Comparison of ENCODE assay signal across 8 cellular contexts in the genomic region with DNA sequence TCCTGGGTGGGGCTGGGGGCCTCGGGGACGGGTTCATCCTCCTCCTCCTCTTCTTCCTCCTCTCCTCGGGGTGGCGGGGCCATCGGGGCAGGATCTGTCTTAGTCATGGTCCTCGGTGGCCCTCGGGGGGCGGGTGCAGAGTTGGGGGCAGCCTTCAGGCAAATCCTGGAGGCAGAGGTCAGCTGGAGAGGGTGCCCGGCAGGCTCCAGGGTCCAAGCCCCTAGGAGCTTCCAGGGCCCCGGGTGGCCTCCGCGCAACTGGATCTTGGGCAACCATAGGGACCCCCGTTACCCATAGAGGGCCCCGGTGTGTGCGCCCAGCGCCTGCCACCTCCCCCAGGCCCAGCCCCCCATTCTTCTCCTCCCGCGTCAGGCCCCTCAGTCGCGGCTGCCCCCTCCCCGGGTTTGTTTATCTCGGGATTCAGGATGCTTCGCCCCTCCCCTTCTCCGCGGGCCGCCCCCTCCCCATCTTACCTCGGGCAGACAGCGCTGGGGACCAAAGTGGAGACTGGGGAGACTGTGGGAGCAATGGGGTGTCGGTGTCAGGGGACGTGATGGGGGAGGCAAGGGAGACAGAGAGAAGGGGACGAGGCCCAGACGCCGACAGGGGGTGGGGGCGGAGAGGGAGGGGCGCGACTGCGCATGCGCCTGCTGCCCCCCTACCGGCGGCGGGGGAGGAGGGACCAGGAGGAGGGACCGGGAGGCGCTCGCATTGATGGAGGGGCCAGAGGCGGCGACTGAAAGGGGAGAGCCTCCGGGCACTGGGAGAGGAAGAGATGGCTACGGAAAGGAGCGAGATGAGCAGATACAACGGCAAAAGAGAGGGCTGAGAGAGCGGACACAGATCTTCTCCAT. TPM values are rescaled to one million over a fixed set of nuclear protein-coding genes. Genes with fewer than 3 reads are reported as not detected.
A peak's percentile ranks its signal among the peaks of the same experiment; 100 is the strongest.
DNase-seq lines count a peak whose midpoint lies in the region; ATAC-seq, FAIRE-seq and TF ChIP-seq lines count a peak whose summit lies in the region.

A gene with protein sequence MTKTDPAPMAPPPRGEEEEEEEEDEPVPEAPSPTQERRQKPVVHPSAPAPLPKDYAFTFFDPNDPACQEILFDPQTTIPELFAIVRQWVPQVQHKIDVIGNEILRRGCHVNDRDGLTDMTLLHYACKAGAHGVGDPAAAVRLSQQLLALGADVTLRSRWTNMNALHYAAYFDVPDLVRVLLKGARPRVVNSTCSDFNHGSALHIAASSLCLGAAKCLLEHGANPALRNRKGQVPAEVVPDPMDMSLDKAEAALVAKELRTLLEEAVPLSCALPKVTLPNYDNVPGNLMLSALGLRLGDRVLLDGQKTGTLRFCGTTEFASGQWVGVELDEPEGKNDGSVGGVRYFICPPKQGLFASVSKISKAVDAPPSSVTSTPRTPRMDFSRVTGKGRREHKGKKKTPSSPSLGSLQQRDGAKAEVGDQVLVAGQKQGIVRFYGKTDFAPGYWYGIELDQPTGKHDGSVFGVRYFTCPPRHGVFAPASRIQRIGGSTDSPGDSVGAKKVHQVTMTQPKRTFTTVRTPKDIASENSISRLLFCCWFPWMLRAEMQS (minus strand): TSS at position 623 of the 854 bp plus-strand sequence. CDS start 516 bp downstream, at position 107.

- H3K36me3 Mint-ChIP-seq in activated T-cell treated with anti-CD3 and anti-CD28 coated beads, Interleukin-2, amount 50 U/mL, for 4 hours (ENCODE audit: insufficient read depth): peaks cover 14% of the 10 kb centered on the region

- no peak for FAIRE-seq in D721Med (lab: Jason Lieb, UNC)

- H3K4me3 Mint-ChIP-seq in activated T-cell treated with anti-CD3 and anti-CD28 coated beads, Interleukin-2, amount 50 U/mL, for 4 hours: peak within 1 kb of the TSS; percentile 31
- peak within 1 kb of the TSS; percentile 42 to 76 for H3K4me3 Mint-ChIP-seq in stimulated activated naive CD8-positive, alpha-beta T cell treated with anti-CD3 and anti-CD28 coated beads, Interleukin-15, amount 100 ng/mL, for 72 hours

- H3K4me1 Mint-ChIP-seq in activated T-cell treated with anti-CD3 and anti-CD28 coated beads, Interleukin-2, amount 50 U/mL, for 4 hours (ENCODE audit: low read depth): peaks cover 25% of the 10 kb centered on the region
- peaks cover 37% of the 10 kb centered on the region for H3K4me1 Mint-ChIP-seq in stimulated activated naive CD8-positive, alpha-beta T cell treated with anti-CD3 and anti-CD28 coated beads, Interleukin-15, amount 100 ng/mL, for 72 hours

- TF ChIP-seq CTCF in D721Med (IDR thresholded peaks at IDR 0.05; ENCODE audit: insufficient read depth, missing control alignments): no peak
- no peak for TF ChIP-seq CTCF in fibroblast of pulmonary artery (IDR thresholded peaks at IDR 0.05; ENCODE audit: low read length, missing control alignments)

- H3K4me3 ChIP-seq in fibroblast of pulmonary artery (replicated peaks; ENCODE audit: low read depth, low read length): peak within 1 kb of the TSS; percentile 87

- H3K27me3 Mint-ChIP-seq in activated T-cell treated with anti-CD3 and anti-CD28 coated beads, Interleukin-2, amount 50 U/mL, for 4 hours (ENCODE audit: low read depth): peaks cover 2% of the 10 kb centered on the region
- no peaks in the 10 kb centered on the region for H3K27me3 Mint-ChIP-seq in stimulated activated naive CD8-positive, alpha-beta T cell treated with anti-CD3 and anti-CD28 coated beads, Interleukin-15, amount 100 ng/mL, for 72 hours

- peak within 1 kb of the TSS in 1 of 2 donors; percentile 71 for H3K27ac Mint-ChIP-seq in stimulated activated naive CD8-positive, alpha-beta T cell treated with anti-CD3 and anti-CD28 coated beads, Interleukin-15, amount 100 ng/mL, for 72 hours

- no peaks in the 10 kb centered on the region for H3K9me3 Mint-ChIP-seq in activated T-cell treated with anti-CD3 and anti-CD28 coated beads, Interleukin-2, amount 50 U/mL, for 4 hours
- no peaks in the 10 kb centered on the region for H3K9me3 Mint-ChIP-seq in stimulated activated naive CD8-positive, alpha-beta T cell treated with anti-CD3 and anti-CD28 coated beads, Interleukin-15, amount 100 ng/mL, for 72 hours

- DNase-seq in D721Med (ENCODE audit: insufficient read length, low spot score) (peak; percentile 98), NCI-H1694 treated with DMSO at 0.1 percent for 48 hours (lab: John Stamatoyannopoulos, UW) (peak; percentile 50), fibroblast of pulmonary artery (ENCODE audit: low read depth) (peak; percentile 74), myocyte (ENCODE audit: low read depth) (peak; percentile 70)
- peak; percentile 53 for DNase-seq in activated T-cell treated with anti-CD3 and anti-CD28 coated beads, Interleukin-2, amount 50 U/mL, for 4 hours
- DNase-seq in stimulated activated naive CD8-positive, alpha-beta T cell treated with anti-CD3 and anti-CD28 coated beads, Interleukin-15, amount 100 ng/mL, for 72 hours: peak in 1 of 2 donors; percentile 33

- peak; percentile 73 to 78 for ATAC-seq in activated T-cell treated with anti-CD3 and anti-CD28 coated beads, Interleukin-2, amount 50 U/mL, for 4 hours
- peak; percentile 28 for ATAC-seq in stimulated activated naive CD8-positive, alpha-beta T cell treated with anti-CD3 and anti-CD28 coated beads, Interleukin-15, amount 100 ng/mL, for 72 hours
- no peak for ATAC-seq in HG02970 (IDR thresholded peaks at IDR 0.05; ENCODE audit: low FRiP score, unreplicated experiment)
- no peak for ATAC-seq in GM21423 (IDR thresholded peaks at IDR 0.05; ENCODE audit: unreplicated experiment)

RNA-seq across cellular contexts. Expression of the gene that starts here (rescaled TPM):
- 1 to 10 TPM in 1 of 3 donors, under 1 TPM in 2; 0.33 to 1.4 (median 0.58) TPM for total RNA-seq in activated T-cell treated with anti-CD3 and anti-CD28 coated beads, Interleukin-2, amount 50 U/mL, for 4 hours
- total RNA-seq in myocyte: 4.9 and 7.6 TPM in 2 replicates
- 61.9 TPM for polyA plus RNA-seq in myocyte (2012)

Comparison
In these comparisons a context has a peak if more than half of its experiments do, and no peak if none do; other contexts are left out.
1. ATAC-seq: peak in activated T-cell treated with anti-CD3 and anti-CD28 coated beads, Interleukin-2, amount 50 U/mL, for 4 hours (2 of 2) and stimulated activated naive CD8-positive, alpha-beta T cell treated with anti-CD3 and anti-CD28 coated beads, Interleukin-15, amount 100 ng/mL, for 72 hours (single experiment); none in HG02970 (single experiment) and GM21423 (single experiment).